ENCODE assay signal across 17 cellular contexts in the genomic region with DNA sequence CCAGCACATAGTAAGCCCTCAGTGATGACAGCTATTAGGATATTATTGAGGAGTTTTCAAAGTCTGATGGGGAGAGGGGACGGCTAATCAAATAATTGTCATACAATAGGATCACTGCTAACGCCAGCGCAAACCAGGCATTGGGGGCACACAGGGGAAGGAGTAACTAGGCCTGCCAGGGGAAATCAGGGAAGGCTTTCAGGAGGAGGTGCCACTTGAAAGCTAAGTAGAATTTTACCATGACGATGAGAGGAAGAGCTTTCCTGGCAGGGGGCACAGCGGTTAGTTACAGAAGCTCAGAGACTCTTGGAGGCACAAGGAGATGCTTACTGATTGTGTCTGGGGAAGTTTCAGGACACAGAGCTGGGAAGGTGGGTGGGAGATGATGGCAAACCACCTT. TPM values are rescaled to one million over a fixed set of nuclear protein-coding genes. Genes with fewer than 3 reads are reported as not detected.
DNase-seq lines count a peak whose midpoint lies in the region; TF ChIP-seq lines count a peak whose summit lies in the region.
"Had no signal": no experiment of that assay in that cellular context is flagged by ENCODE, and none has a peak within 500 bp of the region (broad histone marks: within the 10 kb centered on the region; RNA-seq: fewer than 3 reads in every experiment).

No MANE protein-coding gene starts in this region.

- no peak overlapping the region for H3K4me2 ChIP-seq in H9 (ENCODE audit: insufficient read depth, insufficient read length, low read length)
- H3K4me2 ChIP-seq in mesendoderm (ENCODE audit: low read length), result no peak overlapping the region

- H2BK15ac ChIP-seq in H9 (ENCODE audit: low read depth, low read length) (no peak overlapping the region), mesendoderm (replicated peaks; ENCODE audit: low read depth) (no peak overlapping the region)

- H2AFZ ChIP-seq in H9 (ENCODE audit: low read length), result no peak overlapping the region

- H3T11ph ChIP-seq in H9 (ENCODE audit: low read length), result no peak overlapping the region

- no peak overlapping the region for H4K5ac ChIP-seq in H9 (ENCODE audit: insufficient read length, low read depth, low read length)
- no peak overlapping the region for H4K5ac ChIP-seq in mesendoderm (ENCODE audit: low read length)

- H3K4me3 Mint-ChIP-seq in H9 (peak overlapping the region in 1 of 2 experiments; percentile 39; a peak in 2 of 5 replicates), brain (peak overlapping the region in 2 of 5 experiments; percentile 8 to 19), glutamatergic neuron (ENCODE audit: unreplicated experiment) (no peak overlapping the region)
- H3K4me3 Mint-ChIP-seq in activated CD4-positive, alpha-beta memory T cell treated with anti-CD3 and anti-CD28 coated beads for 36 hours, result no peak overlapping the region
- H3K4me3 Mint-ChIP-seq: CD4-positive, CD25-positive, alpha-beta regulatory T cell had no signal

- H2BK120ac ChIP-seq in H9 (ENCODE audit: low read depth, low read length, poor library complexity, severe bottlenecking), result no peak overlapping the region
- H2BK120ac ChIP-seq in mesendoderm (ENCODE audit: low read depth, low read length), result no peak overlapping the region

- H3K9me3 ChIP-seq in H9 (ENCODE audit: control insufficient read depth, low read depth, low read length) (no peaks in the 10 kb centered on the region), testis (no peaks in the 10 kb centered on the region)
- H3K9me3 ChIP-seq: SJSA1 had no signal

- H3K14ac ChIP-seq in H9 (ENCODE audit: insufficient read depth, low read length), result no peak overlapping the region

- H2BK5ac ChIP-seq in H9 (ENCODE audit: insufficient read length, low read length) (no peak overlapping the region), mesendoderm (ENCODE audit: low read length) (no peak overlapping the region)

- H3K4me1 ChIP-seq in H9 (ENCODE audit: insufficient read depth, low read length) (peaks cover 6% of the 10 kb centered on the region; the same call in 1 of the 2 replicates), mesendoderm (ENCODE audit: control insufficient read depth, low read depth, low read length) (peaks cover 1% of the 10 kb centered on the region), testis (peaks cover 15% of the 10 kb centered on the region)

- H3K27me3 Mint-ChIP-seq in H9 (ENCODE audit: low read depth) (peaks cover 17% of the 10 kb centered on the region), brain (peaks cover 49% of the 10 kb centered on the region), glutamatergic neuron (ENCODE audit: unreplicated experiment) (peaks cover 2% of the 10 kb centered on the region)
- peaks cover 47% of the 10 kb centered on the region for H3K27me3 Mint-ChIP-seq in activated CD4-positive, alpha-beta memory T cell treated with anti-CD3 and anti-CD28 coated beads for 36 hours

- H3K4me3 ChIP-seq in mesendoderm (ENCODE audit: low read length) (no peak overlapping the region), testis (no peak overlapping the region)
- H3K4me3 ChIP-seq: GM12878, SJSA1 had no signal

- H3K9ac ChIP-seq in H9 (ENCODE audit: extremely low read depth, insufficient read length, low read length) (no peak overlapping the region), mesendoderm (ENCODE audit: low read length) (no peak overlapping the region)

- H2BK12ac ChIP-seq in H9 (ENCODE audit: insufficient read length, low read depth, low read length), result no peak overlapping the region

- H2BK20ac ChIP-seq in H9 (ENCODE audit: low read depth, low read length, poor library complexity, severe bottlenecking), result no peak overlapping the region

- no peak overlapping the region for H3K27ac ChIP-seq in H9 (ENCODE audit: insufficient read length, low read depth, low read length)
- no peak overlapping the region for H3K27ac ChIP-seq in mesendoderm (ENCODE audit: low read depth, low read length)
- no peak overlapping the region for H3K27ac ChIP-seq in testis
- H3K27ac ChIP-seq: SJSA1 had no signal

- H2AK5ac ChIP-seq in H9 (ENCODE audit: insufficient read length, low read length) (no peak overlapping the region), mesendoderm (ENCODE audit: low read length) (no peak overlapping the region)

- H3K4ac ChIP-seq in H9 (ENCODE audit: low read depth, low read length) (no peak overlapping the region), mesendoderm (ENCODE audit: low read depth, low read length) (no peak overlapping the region)

- H4K91ac ChIP-seq in H9 (ENCODE audit: insufficient read length, low read depth, low read length), result no peak overlapping the region

- H3K56ac ChIP-seq in H9 (ENCODE audit: insufficient read length, low read depth, low read length), result no peak overlapping the region
- H3K56ac ChIP-seq in mesendoderm (ENCODE audit: low read length), result no peak overlapping the region

- CTCF ChIA-PET in activated CD4-positive, alpha-beta memory T cell treated with anti-CD3 and anti-CD28 coated beads for 36 hours (lab: Charles Lee), result interaction anchor here (1.1 to 9.0 kb wide), 5 partner anchors 20 to 122 kb away, joined by 3 to 227 read pairs (median 33); no protein-coding TSS in a partner anchor

- H4K20me1 ChIP-seq in H9 (ENCODE audit: control insufficient read depth, insufficient read depth, insufficient read length), result no peaks in the 10 kb centered on the region

- TF ChIP-seq CTCF in H9 (conservative IDR thresholded peaks at IDR 0.05), result no peak
- TF ChIP-seq CTCF in brain (conservative IDR thresholded peaks at IDR 0.05), result no peak
- TF ChIP-seq CTCF in glutamatergic neuron (IDR thresholded peaks at IDR 0.05; ENCODE audit: partially characterized antibody, unreplicated experiment), result no peak
- no peak for TF ChIP-seq CTCF in testis (IDR thresholded peaks at IDR 0.05)

- no peak overlapping the region for H3K23ac ChIP-seq in H9 (ENCODE audit: insufficient read length, low read depth, low read length)
- H3K23ac ChIP-seq in mesendoderm (ENCODE audit: low read length), result no peak overlapping the region

- no peak overlapping the region for H4K8ac ChIP-seq in H9 (replicated peaks; ENCODE audit: insufficient read length, low read depth, low read length)
- no peak overlapping the region for H4K8ac ChIP-seq in mesendoderm (ENCODE audit: low read depth, low read length)

- peaks cover 55 to 61% of the 10 kb centered on the region in 2 experiments for H3K4me1 Mint-ChIP-seq in H9
- H3K4me1 Mint-ChIP-seq in brain, result peaks cover 82% of the 10 kb centered on the region
- H3K4me1 Mint-ChIP-seq in glutamatergic neuron (ENCODE audit: low read depth, unreplicated experiment), result peaks cover 10% of the 10 kb centered on the region
- H3K4me1 Mint-ChIP-seq in activated CD4-positive, alpha-beta memory T cell treated with anti-CD3 and anti-CD28 coated beads for 36 hours (ENCODE audit: low read depth), result peaks cover 4% of the 10 kb centered on the region

- no peak for TF ChIP-seq POLR2A in testis (IDR thresholded peaks at IDR 0.05)

- H3K18ac ChIP-seq in H9 (ENCODE audit: insufficient read length, low read depth, low read length) (no peak overlapping the region), mesendoderm (ENCODE audit: low read length) (no peak overlapping the region)

- H3K36me3 Mint-ChIP-seq in H9 (ENCODE audit: insufficient read depth in 1 of 3, low read depth in 3 of 3) (no peaks in the 10 kb centered on the region), brain (no peaks in the 10 kb centered on the region), glutamatergic neuron (ENCODE audit: unreplicated experiment) (no peaks in the 10 kb centered on the region)
- no peaks in the 10 kb centered on the region for H3K36me3 Mint-ChIP-seq in activated CD4-positive, alpha-beta memory T cell treated with anti-CD3 and anti-CD28 coated beads for 36 hours
- H3K36me3 Mint-ChIP-seq: CD4-positive, CD25-positive, alpha-beta regulatory T cell had no signal

- H3K27me3 ChIP-seq in H9 (ENCODE audit: insufficient read depth, low read length) (no peaks in the 10 kb centered on the region), mesendoderm (ENCODE audit: insufficient read depth, low read length, poor library complexity) (no peaks in the 10 kb centered on the region), testis (no peaks in the 10 kb centered on the region)
- H3K27me3 ChIP-seq: SJSA1 had no signal

- H3K36me3 ChIP-seq in mesendoderm (ENCODE audit: control insufficient read depth, insufficient read depth, low read length) (no peaks in the 10 kb centered on the region), testis (ENCODE audit: low read depth, missing control alignments) (no peaks in the 10 kb centered on the region)
- H3K36me3 ChIP-seq: SJSA1 had no signal

- intact Hi-C loops in activated CD4-positive, alpha-beta memory T cell treated with anti-CD3 and anti-CD28 coated beads for 36 hours (cut with micrococcal nuclease), result no loop called here
- intact Hi-C loops in testis (cut with DNase I; ENCODE audit: low total_unique reads), result loop anchor here (5.0 kb wide), 1 partner anchor 107 kb away; no protein-coding TSS in a partner anchor

- WGBS in H9 (ENCODE audit: extremely low coverage, insufficient read length, low lambda C conversion rate), result no CpG with 5 or more reads among the region's 5 CpGs
- WGBS in mesendoderm (ENCODE audit: extremely low coverage, insufficient coverage, low lambda C conversion rate), result no CpG with 5 or more reads among the region's 5 CpGs
- WGBS in testis, 2 donors, result 63 to 94% methylated on average over 5 of the region's 5 CpGs

- H3K79me2 ChIP-seq in H9 (ENCODE audit: insufficient read depth, low read length), result no peaks in the 10 kb centered on the region
- no peaks in the 10 kb centered on the region for H3K79me2 ChIP-seq in mesendoderm (ENCODE audit: control insufficient read depth, insufficient read depth, low read length)

- H3K23me2 ChIP-seq in H9 (ENCODE audit: insufficient read length, low read depth, low read length, poor library complexity, severe bottlenecking), result no peaks in the 10 kb centered on the region

- H3K27ac Mint-ChIP-seq in H9 (peak overlapping the region in 2 of 3 experiments; percentile 1 to 54; a peak in 3 of 7 replicates), brain (peak overlapping the region in 4 of 5 experiments; percentile 11 to 92 (median 28)), glutamatergic neuron (ENCODE audit: unreplicated experiment) (no peak overlapping the region)
- no peak overlapping the region for H3K27ac Mint-ChIP-seq in activated CD4-positive, alpha-beta memory T cell treated with anti-CD3 and anti-CD28 coated beads for 36 hours
- H3K27ac Mint-ChIP-seq: CD4-positive, CD25-positive, alpha-beta regulatory T cell had no signal

- DNase-seq in H9 (no peak), mesendoderm (peak; percentile 61), NCI-H446 (lab: John Stamatoyannopoulos, UW) (no peak), glutamatergic neuron (no peak), testis (no peak)
- no peak for DNase-seq in activated CD4-positive, alpha-beta memory T cell treated with anti-CD3 and anti-CD28 coated beads for 36 hours
- DNase-seq: CD4-positive, CD25-positive, alpha-beta regulatory T cell; DMS79; HCEC 1CT; MV-4-11; NCI-H1105 treated with DMSO at 0.1 percent for 48 hours; NCI-H2029 treated with DMSO at 0.1 percent for 48 hours; NCI-H345; NCI-H524 treated with DMSO at 0.1 percent for 48 hours had no signal

- H3K79me1 ChIP-seq in H9 (ENCODE audit: insufficient read depth, low read depth, low read length, poor library complexity, severe bottlenecking), result no peaks in the 10 kb centered on the region
- H3K79me1 ChIP-seq in mesendoderm (ENCODE audit: low read length), result no peaks in the 10 kb centered on the region

- H3K9me3 Mint-ChIP-seq in H9 (no peaks in the 10 kb centered on the region; a peak in 1 of 5 replicates), brain (peaks cover 0 to 10% (median 2%) of the 10 kb centered on the region in 5 experiments), glutamatergic neuron (ENCODE audit: unreplicated experiment) (peaks cover 2% of the 10 kb centered on the region)
- no peaks in the 10 kb centered on the region for H3K9me3 Mint-ChIP-seq in activated CD4-positive, alpha-beta memory T cell treated with anti-CD3 and anti-CD28 coated beads for 36 hours
- H3K9me3 Mint-ChIP-seq: CD4-positive, CD25-positive, alpha-beta regulatory T cell had no signal

- POLR2A ChIA-PET in activated CD4-positive, alpha-beta memory T cell treated with anti-CD3 and anti-CD28 coated beads for 36 hours (lab: Charles Lee), result no interaction called here

RNA-seq across cellular contexts. Expression of a gene that starts 47.2 kb away (rescaled TPM):
- total RNA-seq in H9 (2021), result 0.15 and 0.20 TPM in 2 replicates
- 35.0 TPM for polyA plus RNA-seq in brain (ENCODE audit: insufficient read depth, low read depth, low replicate concordance)
- polyA plus RNA-seq in mesendoderm (2013, experiment 1 of 2), result 0.70 TPM
- polyA plus RNA-seq in mesendoderm (2013, experiment 2 of 2), result 0.64 TPM
- 0.56 TPM for total RNA-seq in glutamatergic neuron (ENCODE audit: unreplicated experiment)
- total RNA-seq in activated CD4-positive, alpha-beta memory T cell treated with anti-CD3 and anti-CD28 coated beads for 36 hours, result 100 to 1,000 TPM; 190 to 196 TPM
- total RNA-seq in testis, result 10 to 100 TPM in 1 of 2 donors, 1 to 10 TPM in 1; 2.0 to 16.3 TPM
- 46.9 TPM for polyA plus RNA-seq in testis (ENCODE audit: insufficient read depth, low read depth, low replicate concordance)
- total RNA-seq: SJSA1 had no signal

Comparison
In these comparisons a context has a peak if more than half of its experiments do, and no peak if none do; other contexts are left out.
1. H3K27ac Mint-ChIP-seq: peak in H9 (2 of 3) and brain (4 of 5); none in glutamatergic neuron (single experiment) and activated CD4-positive, alpha-beta memory T cell treated with anti-CD3 and anti-CD28 coated beads for 36 hours (single experiment).
2. RNA of a gene that starts 47.2 kb away (total RNA-seq): 190 to 196 TPM in activated CD4-positive, alpha-beta memory T cell treated with anti-CD3 and anti-CD28 coated beads for 36 hours; 2.0 to 16.3 TPM in testis, 0.56 TPM in glutamatergic neuron (single experiment) and 0.15 to 0.20 TPM in H9; every median in the first group is over 10 times any median in the second.